Comparison of ENCODE assay signal across 1 cellular context in genomic region chr5:58149345-58149744, GRCh38.
TF ChIP-seq lines count a peak whose summit lies in the region.

No MANE protein-coding gene starts in this region.

TF ChIP-seq in A549, 52 proteins besides CTCF, POLR2A, EP300 and RAD21 (continued from another document):
- TF ChIP-seq CEBPB (IDR thresholded peaks at IDR 0.05) = no peak
- TF ChIP-seq NPAS2 (CRISPR knock-in tag; IDR thresholded peaks at IDR 0.05; ENCODE audit: borderline replicate concordance) = no peak
TF ChIP-seq in A549: peak in this region for 0.
